In genomic region chr22:49960967-49961600, GRCh38 we compare ENCODE assay signal across 8 cellular contexts. TPM values are rescaled to one million over a fixed set of nuclear protein-coding genes. Genes with fewer than 3 reads are reported as not detected.
A peak's percentile ranks its signal among the peaks of the same experiment; 100 is the strongest.
DNase-seq lines count a peak whose midpoint lies in the region; ATAC-seq and TF ChIP-seq lines count a peak whose summit lies in the region.

No MANE protein-coding gene starts in this region.

- peak overlapping the region; percentile 88 for H3K4me3 Mint-ChIP-seq in activated CD8-positive, alpha-beta T cell treated with anti-CD3 and anti-CD28 coated beads, Interleukin-2, amount 10 ng/mL, durations not matched to agents 7 days and 5 days
- H3K4me3 Mint-ChIP-seq in nephron progenitor cell = peak overlapping the region; percentile 86

- H3K4me3 ChIP-seq in BLaER1 treated with 17β-estradiol and CSF1 and Interleukin-3, amounts not matched to agents 10 nM and 100 nM = peak overlapping the region; percentile 78 to 98 (median 90)

- H3K27ac ChIP-seq in BLaER1 treated with 17β-estradiol and CSF1 and Interleukin-3, amounts not matched to agents 10 nM and 100 nM = peak overlapping the region; percentile 88 to 98 (median 97)

- no peaks in the 10 kb centered on the region for H3K9me3 ChIP-seq in BLaER1 treated with 17β-estradiol and CSF1 and Interleukin-3, amounts not matched to agents 10 nM and 100 nM (replicated peaks in 1 of 11)

- H3K36me3 ChIP-seq in BLaER1 treated with 17β-estradiol and CSF1 and Interleukin-3, amounts not matched to agents 10 nM and 100 nM = peaks cover 14 to 41% (median 32%) of the 10 kb centered on the region in 11 experiments

- POLR2A ChIA-PET in activated CD8-positive, alpha-beta T cell treated with anti-CD3 and anti-CD28 coated beads, Interleukin-2, amount 10 ng/mL, durations not matched to agents 7 days and 5 days (lab: Charles Lee) = interaction anchor here (1.1 to 2.8 kb wide), 9 partner anchors 9 to 35 kb away, joined by 3 to 15 read pairs (median 5); no protein-coding TSS in a partner anchor

- H3K9me3 Mint-ChIP-seq in activated CD8-positive, alpha-beta T cell treated with anti-CD3 and anti-CD28 coated beads, Interleukin-2, amount 10 ng/mL, durations not matched to agents 7 days and 5 days (ENCODE audit: insufficient read depth) = no peaks in the 10 kb centered on the region
- H3K9me3 Mint-ChIP-seq in nephron progenitor cell = no peaks in the 10 kb centered on the region

- peak overlapping the region; percentile 86 for H3K27ac Mint-ChIP-seq in activated CD8-positive, alpha-beta T cell treated with anti-CD3 and anti-CD28 coated beads, Interleukin-2, amount 10 ng/mL, durations not matched to agents 7 days and 5 days
- H3K27ac Mint-ChIP-seq in nephron progenitor cell = peak overlapping the region; percentile 69

- H3K4me1 Mint-ChIP-seq in activated CD8-positive, alpha-beta T cell treated with anti-CD3 and anti-CD28 coated beads, Interleukin-2, amount 10 ng/mL, durations not matched to agents 7 days and 5 days (ENCODE audit: low read depth) = peaks cover 31% of the 10 kb centered on the region
- H3K4me1 Mint-ChIP-seq in nephron progenitor cell = peaks cover 37% of the 10 kb centered on the region

- no peaks in the 10 kb centered on the region for H3K27me3 Mint-ChIP-seq in activated CD8-positive, alpha-beta T cell treated with anti-CD3 and anti-CD28 coated beads, Interleukin-2, amount 10 ng/mL, durations not matched to agents 7 days and 5 days (ENCODE audit: low read depth)
- no peaks in the 10 kb centered on the region for H3K27me3 Mint-ChIP-seq in nephron progenitor cell (ENCODE audit: low read depth, poor library complexity)

- ATAC-seq in HG02885 (IDR thresholded peaks at IDR 0.05; ENCODE audit: poor library complexity, unreplicated experiment) (peak; percentile 0), HG03378 (IDR thresholded peaks at IDR 0.05; ENCODE audit: unreplicated experiment) (no peak), GM19328 (IDR thresholded peaks at IDR 0.05; ENCODE audit: unreplicated experiment) (no peak)
- peak; percentile 4 for ATAC-seq in activated CD8-positive, alpha-beta T cell treated with anti-CD3 and anti-CD28 coated beads, Interleukin-2, amount 10 ng/mL, durations not matched to agents 7 days and 5 days

- peak overlapping the region; percentile 81 to 95 (median 94) for H3K9ac ChIP-seq in BLaER1 treated with 17β-estradiol and CSF1 and Interleukin-3, amounts not matched to agents 10 nM and 100 nM

- H3K4me1 ChIP-seq in BLaER1 treated with 17β-estradiol and CSF1 and Interleukin-3, amounts not matched to agents 10 nM and 100 nM = peaks cover 49 to 79% (median 64%) of the 10 kb centered on the region in 10 experiments

- H3K27me3 ChIP-seq in BLaER1 treated with 17β-estradiol and CSF1 and Interleukin-3, amounts not matched to agents 10 nM and 100 nM = no peaks in the 10 kb centered on the region

- peak overlapping the region; percentile 79 to 100 (median 97) for H3K4me2 ChIP-seq in BLaER1 treated with 17β-estradiol and CSF1 and Interleukin-3, amounts not matched to agents 10 nM and 100 nM

- CTCF ChIA-PET in activated CD8-positive, alpha-beta T cell treated with anti-CD3 and anti-CD28 coated beads, Interleukin-2, amount 10 ng/mL, durations not matched to agents 7 days and 5 days (lab: Charles Lee) = interaction anchor here (1.0 to 1.5 kb wide), 3 partner anchors 25 to 194 kb away, joined by 3 to 4 read pairs (median 3); no protein-coding TSS in a partner anchor

- peak; percentile 60 for DNase-seq in activated CD8-positive, alpha-beta T cell treated with anti-CD3 and anti-CD28 coated beads, Interleukin-2, amount 10 ng/mL, durations not matched to agents 7 days and 5 days
- peak; percentile 34 for DNase-seq in fibroblast of gingiva (ENCODE audit: low read depth)
- peak; percentile 60 for DNase-seq in nephron progenitor cell
- no peak for DNase-seq in mucosa of gallbladder (ENCODE audit: low spot score)

- peaks cover 30% of the 10 kb centered on the region for H3K36me3 Mint-ChIP-seq in activated CD8-positive, alpha-beta T cell treated with anti-CD3 and anti-CD28 coated beads, Interleukin-2, amount 10 ng/mL, durations not matched to agents 7 days and 5 days (ENCODE audit: low read depth)
- no peaks in the 10 kb centered on the region for H3K36me3 Mint-ChIP-seq in nephron progenitor cell (ENCODE audit: low read depth)

- no peak for TF ChIP-seq CTCF in nephron progenitor cell (IDR thresholded peaks at IDR 0.05)

- peaks cover 47 to 57% (median 53%) of the 10 kb centered on the region in 11 experiments for H4K20me1 ChIP-seq in BLaER1 treated with 17β-estradiol and CSF1 and Interleukin-3, amounts not matched to agents 10 nM and 100 nM

RNA-seq across cellular contexts. Expression of gene PIM3, which starts 0.5 kb away (rescaled TPM):
- 10 to 100 TPM; 45.1 to 45.7 TPM for total RNA-seq in activated CD8-positive, alpha-beta T cell treated with anti-CD3 and anti-CD28 coated beads, Interleukin-2, amount 10 ng/mL, durations not matched to agents 7 days and 5 days
- 63.2 TPM for total RNA-seq in mucosa of gallbladder

RNA-seq across cellular contexts. Expression of gene CRELD2, which starts 42.6 kb away (rescaled TPM):
- 10 to 100 TPM; 58.0 to 58.1 TPM for total RNA-seq in activated CD8-positive, alpha-beta T cell treated with anti-CD3 and anti-CD28 coated beads, Interleukin-2, amount 10 ng/mL, durations not matched to agents 7 days and 5 days
- total RNA-seq in mucosa of gallbladder = 56.6 TPM

RNA-seq across cellular contexts. Expression of gene ALG12, which starts 42.8 kb away (rescaled TPM):
- total RNA-seq in activated CD8-positive, alpha-beta T cell treated with anti-CD3 and anti-CD28 coated beads, Interleukin-2, amount 10 ng/mL, durations not matched to agents 7 days and 5 days = 10 to 100 TPM; 16.3 to 17.4 TPM
- 36.7 TPM for total RNA-seq in mucosa of gallbladder

RNA-seq across cellular contexts. Expression of gene IL17REL, which starts 51.5 kb away (rescaled TPM):
- not detected for total RNA-seq in activated CD8-positive, alpha-beta T cell treated with anti-CD3 and anti-CD28 coated beads, Interleukin-2, amount 10 ng/mL, durations not matched to agents 7 days and 5 days
- total RNA-seq in mucosa of gallbladder = 0.06 TPM

Comparison
In these comparisons a context has a peak if more than half of its experiments do, and no peak if none do; other contexts are left out.
1. ATAC-seq: peak in HG02885 (single experiment) and activated CD8-positive, alpha-beta T cell treated with anti-CD3 and anti-CD28 coated beads, Interleukin-2, amount 10 ng/mL, durations not matched to agents 7 days and 5 days (single experiment); none in HG03378 (single experiment) and GM19328 (single experiment).